8 cellular contexts compared by ENCODE assay signal in the genomic region with DNA sequence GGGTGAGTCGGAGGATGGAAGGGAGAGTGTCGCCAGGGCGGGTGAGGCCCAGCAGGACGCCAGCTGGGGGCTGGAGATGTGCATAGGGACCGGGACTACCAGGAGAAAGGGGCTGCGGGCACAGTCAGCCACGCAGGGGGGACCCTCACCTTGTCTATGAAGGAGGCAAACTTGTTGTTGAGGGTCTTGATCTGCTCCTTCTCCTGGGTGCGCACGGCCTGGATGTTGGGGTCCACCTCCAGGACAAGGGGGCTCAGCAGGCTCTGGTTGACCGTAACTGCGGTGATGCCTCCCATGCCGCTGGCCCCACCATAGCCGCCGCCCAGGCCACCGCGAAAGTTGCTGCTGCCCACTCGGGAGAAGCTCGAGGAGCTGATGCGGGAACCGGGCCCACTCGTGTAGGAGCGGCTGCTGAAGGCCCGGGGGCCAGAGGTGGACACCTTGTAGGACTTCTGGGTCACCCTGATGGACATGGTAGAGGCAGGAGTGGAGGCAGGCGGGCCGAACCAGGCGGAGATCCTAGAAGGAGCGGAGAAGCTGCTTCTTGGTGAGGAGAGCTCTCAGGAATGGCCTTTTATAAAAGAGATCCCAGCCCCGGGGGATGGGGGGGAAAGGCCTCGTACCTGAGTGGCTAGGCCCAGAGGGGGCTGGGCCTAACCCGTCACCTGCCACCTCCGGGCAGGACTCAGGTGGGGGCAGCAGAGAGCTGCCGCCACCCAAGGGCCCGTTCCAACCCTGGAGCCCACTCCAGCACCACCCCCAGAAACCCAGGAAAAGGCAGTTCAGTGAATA. TPM values are rescaled to one million over a fixed set of nuclear protein-coding genes. Genes with fewer than 3 reads are reported as not detected.
DNase-seq lines count a peak whose midpoint lies in the region; TF ChIP-seq lines count a peak whose summit lies in the region.
"Not testable (repeated sequence)": the region's sequence is repeated elsewhere in the genome, so short reads cannot be mapped to it uniquely, and the experiment has no call there.

TSS of gene KRT8 (minus strand) at position 568 of the 792 bp plus-strand sequence. CDS start at position 473, 95 bp downstream.

- CTCF ChIA-PET in activated CD4-positive, alpha-beta memory T cell treated with anti-CD3 and anti-CD28 coated beads, Interleukin-2, amount 10 ng/mL, durations not matched to agents 7 days and 5 days (lab: Charles Lee): not testable (repeated sequence)

- peak within 1 kb of the TSS in 3 of 4 donors; percentile 44 to 75 (median 53) for H3K4me3 Mint-ChIP-seq in IgD-negative memory B cell
- H3K4me3 Mint-ChIP-seq in activated CD4-positive, alpha-beta memory T cell treated with anti-CD3 and anti-CD28 coated beads, Interleukin-2, amount 10 ng/mL, durations not matched to agents 7 days and 5 days: peak within 1 kb of the TSS; percentile 49

- peak within 1 kb of the TSS; percentile 69 for H3K4me3 ChIP-seq in coronary artery
- H3K4me3 ChIP-seq in hepatocyte: peak within 1 kb of the TSS; percentile 28
- H3K4me3 ChIP-seq in muscle layer of duodenum (ENCODE audit: low read depth in 1 of 2, low read length in 2 of 2): peak within 1 kb of the TSS; percentile 52 to 80
- H3K4me3 ChIP-seq in stomach: peak within 1 kb of the TSS; percentile 54 to 73 (median 66)

- not testable (repeated sequence) for H3K9me2 ChIP-seq in hepatocyte (replicated peaks; ENCODE audit: insufficient read depth)

- H3K4me2 ChIP-seq in hepatocyte: peak within 1 kb of the TSS; percentile 74

- H3K27ac Mint-ChIP-seq in IgD-negative memory B cell: peak within 1 kb of the TSS in 1 of 3 donors; percentile 51
- peak within 1 kb of the TSS; percentile 35 for H3K27ac Mint-ChIP-seq in activated CD4-positive, alpha-beta memory T cell treated with anti-CD3 and anti-CD28 coated beads, Interleukin-2, amount 10 ng/mL, durations not matched to agents 7 days and 5 days

- intact Hi-C loops in stomach (cut with DNase I; ENCODE audit: low total_unique reads): loop anchor here (10.0 kb wide), 1 partner anchor 50 kb away; no protein-coding TSS in a partner anchor

- peak in 2 of 4 donors; percentile 59 to 96 for TF ChIP-seq POLR2A in stomach (IDR thresholded peaks at IDR 0.05)

- peaks cover 51% of the 10 kb centered on the region for H3K4me1 ChIP-seq in hepatocyte (ENCODE audit: insufficient read depth)
- peaks cover 0 to 11% of the 10 kb centered on the region in 2 donors for H3K4me1 ChIP-seq in muscle layer of duodenum (ENCODE audit: control insufficient read depth in 1 of 2, insufficient read depth in 2 of 2, low read length in 2 of 2)
- H3K4me1 ChIP-seq in stomach: peaks cover 22 to 70% (median 52%) of the 10 kb centered on the region in 4 donors

- peak; percentile 96 for DNase-seq in COR-L47 (lab: John Stamatoyannopoulos, UW)
- peak; percentile 96 for DNase-seq in NCI-H510A treated with DMSO at 0.1 percent for 48 hours (lab: John Stamatoyannopoulos, UW)
- DNase-seq in activated CD4-positive, alpha-beta memory T cell treated with anti-CD3 and anti-CD28 coated beads, Interleukin-2, amount 10 ng/mL, durations not matched to agents 7 days and 5 days; coronary artery (ENCODE audit: low spot score): not testable (repeated sequence)
- peak; percentile 96 for DNase-seq in hepatocyte (ENCODE audit: low spot score)
- DNase-seq in stomach: peak; percentile 95

- H3K27me3 ChIP-seq in hepatocyte; muscle layer of duodenum (ENCODE audit: low read depth, low read length); stomach: not testable (repeated sequence)

- not testable (repeated sequence) for H3K36me3 Mint-ChIP-seq in IgD-negative memory B cell; activated CD4-positive, alpha-beta memory T cell treated with anti-CD3 and anti-CD28 coated beads, Interleukin-2, amount 10 ng/mL, durations not matched to agents 7 days and 5 days (ENCODE audit: low read depth)

- TF ChIP-seq CTCF in coronary artery (IDR thresholded peaks at IDR 0.05): not testable (repeated sequence)
- peak; percentile 71 for TF ChIP-seq CTCF in hepatocyte (IDR thresholded peaks at IDR 0.05; ENCODE audit: poor library complexity)
- TF ChIP-seq CTCF in stomach (IDR thresholded peaks at IDR 0.05): peak in 5 of 7 experiments; percentile 18 to 68 (median 49)

- peak within 1 kb of the TSS; percentile 2 to 82 for H3K27ac ChIP-seq in coronary artery
- peak within 1 kb of the TSS; percentile 95 for H3K27ac ChIP-seq in hepatocyte
- peak within 1 kb of the TSS; percentile 97 for H3K27ac ChIP-seq in muscle layer of duodenum (ENCODE audit: low read length)
- H3K27ac ChIP-seq in stomach: peak within 1 kb of the TSS; percentile 88 to 93 (median 91)

- H3K9me3 ChIP-seq in hepatocyte (ENCODE audit: low read depth); muscle layer of duodenum (ENCODE audit: control insufficient read depth in 1 of 2, low read length in 2 of 2); stomach: not testable (repeated sequence)

- H3K27me3 Mint-ChIP-seq in IgD-negative memory B cell: peaks cover 19% of the 10 kb centered on the region
- H3K27me3 Mint-ChIP-seq in activated CD4-positive, alpha-beta memory T cell treated with anti-CD3 and anti-CD28 coated beads, Interleukin-2, amount 10 ng/mL, durations not matched to agents 7 days and 5 days: not testable (repeated sequence)

- POLR2A ChIA-PET in activated CD4-positive, alpha-beta memory T cell treated with anti-CD3 and anti-CD28 coated beads, Interleukin-2, amount 10 ng/mL, durations not matched to agents 7 days and 5 days (lab: Charles Lee): not testable (repeated sequence)

- H3K4me1 Mint-ChIP-seq in IgD-negative memory B cell; activated CD4-positive, alpha-beta memory T cell treated with anti-CD3 and anti-CD28 coated beads, Interleukin-2, amount 10 ng/mL, durations not matched to agents 7 days and 5 days: not testable (repeated sequence)

- H3K79me2 ChIP-seq in hepatocyte: peaks cover 67% of the 10 kb centered on the region

- not testable (repeated sequence) for H3K36me3 ChIP-seq in hepatocyte (replicated peaks; ENCODE audit: insufficient read depth, low read depth)
- peaks cover 0 to 14% of the 10 kb centered on the region in 2 donors for H3K36me3 ChIP-seq in muscle layer of duodenum (ENCODE audit: control insufficient read depth in 1 of 2, insufficient read depth in 2 of 2, low read length in 2 of 2)
- H3K36me3 ChIP-seq in stomach: peaks cover 11 to 24% (median 19%) of the 10 kb centered on the region in 4 donors

- H4K20me1 ChIP-seq in hepatocyte (ENCODE audit: insufficient read depth, poor library complexity, severe bottlenecking): peaks cover 44% of the 10 kb centered on the region

- whole genome bisulfite sequencing in hepatocyte (ENCODE audit: low lambda C conversion rate, missing lambda C conversion rate): 27% methylated on average over 33 of the region's 33 CpGs
- WGBS in stomach, 5 donors: 29 to 56% (median 45%) methylated on average over 26 to 33 of the region's 33 CpGs

- not testable (repeated sequence) for TF ChIP-seq EP300 in stomach (IDR thresholded peaks at IDR 0.05)

- not testable (repeated sequence) for H3K9me3 Mint-ChIP-seq in IgD-negative memory B cell; activated CD4-positive, alpha-beta memory T cell treated with anti-CD3 and anti-CD28 coated beads, Interleukin-2, amount 10 ng/mL, durations not matched to agents 7 days and 5 days

- H2AFZ ChIP-seq in hepatocyte: not testable (repeated sequence)

RNA-seq across cellular contexts. Expression of gene KRT8, which starts in this region (rescaled TPM):
- not detected for polyA plus RNA-seq in IgD-negative memory B cell
- total RNA-seq in activated CD4-positive, alpha-beta memory T cell treated with anti-CD3 and anti-CD28 coated beads, Interleukin-2, amount 10 ng/mL, durations not matched to agents 7 days and 5 days: under 1 TPM; 0.33 to 0.65 TPM
- 1,376 and 1,381 TPM in 2 replicates for total RNA-seq in hepatocyte
- 2,058 and 2,283 TPM in 2 replicates for polyA plus RNA-seq in hepatocyte
- 1,000 to 10,000 TPM in 1 of 5 donors, 100 to 1,000 TPM in 3, 10 to 100 TPM in 1; 71.2 to 1,740 (median 566) TPM for total RNA-seq in stomach
- 1,000 to 10,000 TPM in 1 of 3 donors, 100 to 1,000 TPM in 2; 361 to 1,687 (median 767) TPM for polyA plus RNA-seq in stomach

Comparison
In these comparisons a context has a peak if more than half of its experiments do, and no peak if none do; other contexts are left out.
1. RNA of gene KRT8 (total RNA-seq): 1,376 to 1,381 TPM in hepatocyte and 71.2 to 1,740 TPM in stomach; 0.33 to 0.65 TPM in activated CD4-positive, alpha-beta memory T cell treated with anti-CD3 and anti-CD28 coated beads, Interleukin-2, amount 10 ng/mL, durations not matched to agents 7 days and 5 days; every median in the first group is over 10 times any median in the second.
2. RNA of gene KRT8 (polyA plus RNA-seq): 2,058 to 2,283 TPM in hepatocyte and 361 to 1,687 TPM in stomach; not detected in IgD-negative memory B cell (single experiment); every median in the first group is over 100 times any median in the second.
3. H3K27ac ChIP-seq: peak in every context shown above with its lines; median percentile 97 in muscle layer of duodenum; 95 in hepatocyte; 91 in stomach; 42 in coronary artery.
4. Peak in every context shown above with its lines, with median percentiles within 50 percentile points of each other: H3K4me3 ChIP-seq.